In genomic region chr2:20092226-20092900, GRCh38 we compare ENCODE assay signal across 19 cellular contexts. TPM values are rescaled to one million over a fixed set of nuclear protein-coding genes. Genes with fewer than 3 reads are reported as not detected.
DNase-seq lines count a peak whose midpoint lies in the region; ATAC-seq and TF ChIP-seq lines count a peak whose summit lies in the region.
"Had no signal": no experiment of that assay in that cellular context is flagged by ENCODE, and none has a peak within 500 bp of the region (broad histone marks: within the 10 kb centered on the region; RNA-seq: fewer than 3 reads in every experiment).

No MANE protein-coding gene starts in this region.

- H3K79me1 ChIP-seq in neuronal stem cell (ENCODE audit: low read depth, low read length) = no peaks in the 10 kb centered on the region

- TF ChIP-seq CTCF in SK-N-SH (IDR thresholded peaks at IDR 0.05) (0 out of 2 replicates have a peak, but pooled peaks have one; percentile 10), chondrocyte (IDR thresholded peaks at IDR 0.05) (no peak), transverse colon (IDR thresholded peaks at IDR 0.05) (no peak)

- H2BK5ac ChIP-seq in neuronal stem cell (ENCODE audit: low read length) = no peak overlapping the region

- H2BK15ac ChIP-seq in neuronal stem cell (ENCODE audit: low read length) = no peak overlapping the region

- intact Hi-C loops in transverse colon (cut with DNase I; ENCODE audit: low total_unique reads) = no loop called here

- peak overlapping the region; percentile 14 for H3K23ac ChIP-seq in neuronal stem cell (ENCODE audit: low read depth, low read length, poor library complexity)

- no peak overlapping the region for H3K4me3 Mint-ChIP-seq in chondrocyte (ENCODE audit: unreplicated experiment)
- H3K4me3 Mint-ChIP-seq: activated naive CD8-positive, alpha-beta T cell; nephron progenitor cell; stimulated activated naive B cell treated with anti-CD40 and anti-IgM and Interleukin-4, amounts not matched to agents 10 μg/mL and 1 μg/mL and 100 μg/mL, for 72 hours had no signal

- no peaks in the 10 kb centered on the region for H3K36me3 ChIP-seq in SK-N-SH (replicated peaks in 1 of 2; ENCODE audit: control insufficient read depth in 1 of 2, insufficient read depth in 2 of 2, low read length in 1 of 2)
- H3K36me3 ChIP-seq in neuronal stem cell (replicated peaks in 1 of 2; ENCODE audit: control insufficient read depth in 2 of 2, insufficient read depth in 2 of 2, low read length in 2 of 2) = no peaks in the 10 kb centered on the region
- no peaks in the 10 kb centered on the region for H3K36me3 ChIP-seq in transverse colon
- H3K36me3 ChIP-seq: BLaER1 treated with 17β-estradiol and CSF1 and Interleukin-3, amounts not matched to agents 10 nM and 100 nM; colonic mucosa; prostate gland; tibial nerve had no signal

- ATAC-seq in SK-N-SH treated with all-trans-retinoic acid at 6 μM for 48 hours = no peak
- no peak for ATAC-seq in GM21515 (IDR thresholded peaks at IDR 0.05; ENCODE audit: unreplicated experiment)
- ATAC-seq: stimulated activated naive B cell treated with anti-CD40 and anti-IgM and Interleukin-4, amounts not matched to agents 10 μg/mL and 1 μg/mL and 100 μg/mL, for 72 hours had no signal

- H4K8ac ChIP-seq in neuronal stem cell (ENCODE audit: low read depth, low read length) = no peak overlapping the region

- no peaks in the 10 kb centered on the region for H3K27me3 ChIP-seq in SK-N-SH (ENCODE audit: insufficient read depth)
- H3K27me3 ChIP-seq in neuronal stem cell (ENCODE audit: control insufficient read depth in 3 of 3, insufficient read depth in 3 of 3, low read depth in 1 of 3, low read length in 3 of 3) = peaks cover 0 to 5% (median 0%) of the 10 kb centered on the region in 3 experiments
- H3K27me3 ChIP-seq in transverse colon = no peaks in the 10 kb centered on the region
- H3K27me3 ChIP-seq: BLaER1 treated with 17β-estradiol and CSF1 and Interleukin-3, amounts not matched to agents 10 nM and 100 nM; colonic mucosa; tibial nerve had no signal

- TF ChIP-seq POLR2A in transverse colon (IDR thresholded peaks at IDR 0.05) = no peak

- TF ChIP-seq EP300 in SK-N-SH (IDR thresholded peaks at IDR 0.05; ENCODE audit: borderline replicate concordance in 1 of 2, low read depth in 1 of 2, low read length in 1 of 2) = no peak
- TF ChIP-seq EP300 in transverse colon (IDR thresholded peaks at IDR 0.05; ENCODE audit: low read depth) = no peak

- no peaks in the 10 kb centered on the region for H3K27me3 Mint-ChIP-seq in chondrocyte (ENCODE audit: low read depth)

- no peak overlapping the region for H3K18ac ChIP-seq in neuronal stem cell (ENCODE audit: low read length)

- H3K4me3 ChIP-seq in SK-N-SH (ENCODE audit: low read depth in 2 of 2, low read length in 1 of 2) (no peak overlapping the region), neuronal stem cell (ENCODE audit: low read length in 2 of 2) (peak overlapping the region in 1 of 2 donors; percentile 25), transverse colon (no peak overlapping the region)
- H3K4me3 ChIP-seq: BLaER1 treated with 17β-estradiol and CSF1 and Interleukin-3, amounts not matched to agents 10 nM and 100 nM; colonic mucosa; prostate gland; tibial nerve had no signal

- H4K91ac ChIP-seq in neuronal stem cell (ENCODE audit: low read depth, low read length, poor library complexity) = no peak overlapping the region

- H4K20me1 ChIP-seq in SK-N-SH (ENCODE audit: insufficient read depth) = no peaks in the 10 kb centered on the region
- H4K20me1 ChIP-seq: BLaER1 treated with 17β-estradiol and CSF1 and Interleukin-3, amounts not matched to agents 10 nM and 100 nM had no signal

- peaks cover 14% of the 10 kb centered on the region for H3F3A ChIP-seq in SK-N-SH (replicated peaks; ENCODE audit: insufficient read depth)

- H2BK12ac ChIP-seq in neuronal stem cell (ENCODE audit: low read length) = no peak overlapping the region

- CTCF ChIA-PET in SK-N-SH (lab: Yijun Ruan, JAX) = interaction anchor here (0.7 to 9.0 kb wide), 5 partner anchors 37 to 137 kb away, joined by 3 to 233 read pairs (median 5); partner anchors contain the start of gene MATN3

- peak overlapping the region; percentile 70; the same call in 1 of the 2 replicates for H2AFZ ChIP-seq in SK-N-SH (ENCODE audit: low read depth)
- no peak overlapping the region for H2AFZ ChIP-seq in neuronal stem cell (ENCODE audit: low read length)

- H3K9me3 Mint-ChIP-seq in chondrocyte (ENCODE audit: low read depth) = peaks cover 4% of the 10 kb centered on the region
- H3K9me3 Mint-ChIP-seq: stimulated activated naive B cell treated with anti-CD40 and anti-IgM and Interleukin-4, amounts not matched to agents 10 μg/mL and 1 μg/mL and 100 μg/mL, for 72 hours had no signal

- H3K9me3 ChIP-seq in SK-N-SH (no peaks in the 10 kb centered on the region), neuronal stem cell (replicated peaks in 1 of 2; ENCODE audit: control insufficient read depth in 2 of 2, insufficient read depth in 1 of 2, low read depth in 1 of 2, low read length in 2 of 2) (peaks cover 0 to 6% of the 10 kb centered on the region in 2 donors), transverse colon (no peaks in the 10 kb centered on the region)
- H3K9me3 ChIP-seq: BLaER1 treated with 17β-estradiol and CSF1 and Interleukin-3, amounts not matched to agents 10 nM and 100 nM; colonic mucosa; prostate gland; tibial nerve had no signal

- peak overlapping the region; percentile 100 for H3K27ac Mint-ChIP-seq in chondrocyte (ENCODE audit: unreplicated experiment)
- H3K27ac Mint-ChIP-seq: activated naive CD8-positive, alpha-beta T cell; stimulated activated naive B cell treated with anti-CD40 and anti-IgM and Interleukin-4, amounts not matched to agents 10 μg/mL and 1 μg/mL and 100 μg/mL, for 72 hours had no signal

- H3K36me3 Mint-ChIP-seq in chondrocyte (ENCODE audit: low read depth) = no peaks in the 10 kb centered on the region
- H3K36me3 Mint-ChIP-seq: activated naive CD8-positive, alpha-beta T cell had no signal

- H3K14ac ChIP-seq in neuronal stem cell (ENCODE audit: low read length) = no peak overlapping the region

- H2AK5ac ChIP-seq in neuronal stem cell (ENCODE audit: low read depth, low read length) = peak overlapping the region; percentile 49

- in situ Hi-C loops in transverse colon (cut with MboI; ENCODE audit: low pct_ligation_motif_present in 1 of 4, low pct_unique_long_range_greater_than_20kb in 1 of 4, low sequenced_read_pairs in 3 of 4) = loop anchor here (5.0 to 10.0 kb wide), 4 partner anchors 75 to 128 kb away; partner anchors contain the start of gene MATN3 (in 3 of the 4)

- H3K4me1 ChIP-seq in SK-N-SH (ENCODE audit: control insufficient read depth in 1 of 2, insufficient read depth in 2 of 2, low read depth in 1 of 2, low read length in 1 of 2) (peaks cover 13 to 17% of the 10 kb centered on the region in 2 experiments; a peak in 2 of 4 replicates), neuronal stem cell (ENCODE audit: control insufficient read depth in 2 of 2, insufficient read depth in 1 of 2, low read depth in 1 of 2, low read length in 2 of 2) (peaks cover 7 to 8% of the 10 kb centered on the region in 2 donors), transverse colon (peaks cover 0 to 17% (median 6%) of the 10 kb centered on the region in 4 donors)
- H3K4me1 ChIP-seq: BLaER1 treated with 17β-estradiol and CSF1 and Interleukin-3, amounts not matched to agents 10 nM and 100 nM; colonic mucosa; prostate gland had no signal

- POLR2A ChIA-PET in SK-N-SH (lab: Yijun Ruan, JAX) = no interaction called here

- no peak for DNase-seq in SK-N-SH
- DNase-seq in chondrocyte (ENCODE audit: low spot score) = no peak
- DNase-seq in neuronal stem cell (ENCODE audit: low spot score) = no peak
- DNase-seq in transverse colon = no peak
- DNase-seq in NOMO-1 (lab: John Stamatoyannopoulos, UW; ENCODE audit: unreplicated experiment in 2 of 2) = no peak
- DNase-seq in NCI-H446 (lab: John Stamatoyannopoulos, UW) = no peak
- DNase-seq: activated CD4-positive, alpha-beta T cell treated with anti-CD3 and anti-CD28 coated beads for 1 hour; colonic mucosa; foreskin melanocyte; NCI-H82; nephron progenitor cell; stimulated activated naive B cell treated with anti-CD40 and anti-IgM and Interleukin-4, amounts not matched to agents 10 μg/mL and 1 μg/mL and 100 μg/mL, for 72 hours had no signal

- peak overlapping the region; percentile 25; the same call in 1 of the 2 replicates for H3K4me2 ChIP-seq in SK-N-SH
- H3K4me2 ChIP-seq in neuronal stem cell (ENCODE audit: insufficient read depth, low read length, poor library complexity, severe bottlenecking) = no peak overlapping the region
- H3K4me2 ChIP-seq: BLaER1 treated with 17β-estradiol and CSF1 and Interleukin-3, amounts not matched to agents 10 nM and 100 nM had no signal

- no peak overlapping the region for H3K4ac ChIP-seq in neuronal stem cell (ENCODE audit: low read length)

- H3K9me2 ChIP-seq in SK-N-SH = no peaks in the 10 kb centered on the region

- TF ChIP-seq RAD21 in SK-N-SH (IDR thresholded peaks at IDR 0.05; ENCODE audit: low read length) = no peak

- WGBS in SK-N-SH (ENCODE audit: low lambda C conversion rate) = 92% methylated on average over 10 of the region's 15 CpGs
- no CpG with 5 or more reads among the region's 15 CpGs for WGBS in neuronal stem cell (ENCODE audit: extremely low coverage in 2 of 2, insufficient read length in 2 of 2, insufficient replicate concordance in 1 of 2), 2 donors
- 87 to 97% methylated on average over 4 to 10 of the region's 15 CpGs for WGBS in transverse colon (ENCODE audit: low coverage in 1 of 2), 2 donors

- no peak overlapping the region for H2BK120ac ChIP-seq in neuronal stem cell (ENCODE audit: low read depth, low read length)

- H3K4me1 Mint-ChIP-seq in chondrocyte (ENCODE audit: low read depth) = peaks cover 54% of the 10 kb centered on the region

- H3K79me2 ChIP-seq in SK-N-SH (ENCODE audit: insufficient read depth) = no peaks in the 10 kb centered on the region

- peak overlapping the region in 1 of 2 experiments; percentile 74; a peak in 2 of 4 replicates for H3K27ac ChIP-seq in SK-N-SH (ENCODE audit: low read depth in 2 of 2, low read length in 1 of 2)
- no peak overlapping the region for H3K27ac ChIP-seq in neuronal stem cell (replicated peaks; ENCODE audit: low read length)
- peak overlapping the region; percentile 33 to 61 (median 50) for H3K27ac ChIP-seq in transverse colon
- H3K27ac ChIP-seq: 22Rv1; BLaER1 treated with 17β-estradiol and CSF1 and Interleukin-3, amounts not matched to agents 10 nM and 100 nM; colonic mucosa; prostate gland had no signal

- H3K9ac ChIP-seq in SK-N-SH (peak overlapping the region; percentile 18; the same call in 1 of the 2 replicates), neuronal stem cell (ENCODE audit: low read depth, low read length, poor library complexity) (no peak overlapping the region)
- H3K9ac ChIP-seq: BLaER1 treated with 17β-estradiol and CSF1 and Interleukin-3, amounts not matched to agents 10 nM and 100 nM had no signal

TF ChIP-seq in SK-N-SH treated with all-trans-retinoic acid at 6 μM for 48 hours, 23 proteins besides CTCF, POLR2A, EP300 and RAD21 (continues in another document):
- TF ChIP-seq ZC3H10 (CRISPR knock-in tag; IDR thresholded peaks at IDR 0.05) (no peak), TOX (CRISPR knock-in tag; IDR thresholded peaks at IDR 0.05; ENCODE audit: borderline replicate concordance) (no peak)

RNA-seq across cellular contexts. Expression of gene LAPTM4A, which starts 40.9 kb away (rescaled TPM):
- polyA plus RNA-seq in SK-N-SH (2012; rRNA removed) = 306 and 350 TPM in 2 replicates
- polyA plus RNA-seq in SK-N-SH (2012; cell fraction: cytosol; rRNA removed) = 391 and 431 TPM in 2 replicates
- polyA plus RNA-seq in SK-N-SH (2012; cell fraction: nucleus; rRNA removed) = 69.8 and 155 TPM in 2 replicates
- total RNA-seq in chondrocyte = 361 to 405 TPM (median 404 TPM) in 3 replicates
- 262 TPM for polyA plus RNA-seq in neuronal stem cell (2013, experiment 1 of 2)
- 267 TPM for polyA plus RNA-seq in neuronal stem cell (2013, experiment 2 of 2)
- total RNA-seq in transverse colon = 100 to 1,000 TPM in 2 of 4 donors, 10 to 100 TPM in 2; 19.3 to 122 (median 75.3) TPM
